ENCODE assay signal across 8 cellular contexts in the genomic region with DNA sequence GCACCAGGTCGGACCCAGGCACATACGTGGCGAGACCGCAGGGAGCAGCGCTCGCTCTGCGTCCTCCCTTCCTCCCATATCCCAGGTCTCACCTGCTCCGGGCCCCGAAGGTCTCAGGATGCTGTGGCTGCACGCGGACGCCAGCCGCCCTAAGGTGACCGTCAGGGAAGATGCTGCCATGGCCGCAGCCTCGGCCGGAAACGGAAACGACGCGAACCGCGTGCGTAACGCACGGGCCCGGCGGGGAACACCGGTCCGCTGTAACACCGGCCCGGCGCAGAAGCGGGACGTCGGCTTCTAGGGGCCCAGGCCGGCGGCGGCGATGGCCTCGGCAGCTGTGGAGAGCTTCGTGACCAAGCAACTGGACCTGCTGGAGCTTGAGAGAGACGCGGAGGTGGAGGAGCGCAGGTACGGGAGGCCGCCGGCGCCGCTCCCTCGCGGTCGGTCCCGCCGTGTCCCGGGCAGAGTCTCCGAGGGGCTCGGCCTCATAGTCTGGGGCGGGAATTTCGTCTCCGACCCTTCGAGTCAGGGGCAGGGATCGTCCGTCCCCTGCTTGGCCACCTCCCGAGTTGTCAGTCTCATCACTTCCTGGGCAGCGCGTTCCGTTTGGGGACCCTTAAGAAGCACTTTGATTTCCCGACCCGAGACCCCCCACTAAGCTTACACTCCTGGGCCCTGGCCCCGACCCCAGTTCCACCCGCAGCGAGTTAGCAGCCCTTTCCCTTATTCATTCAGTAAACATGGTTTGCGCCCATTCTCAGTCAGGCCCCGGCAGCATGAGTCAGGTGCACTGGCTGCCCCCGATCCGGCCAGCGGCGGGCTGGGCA. TPM values are rescaled to one million over a fixed set of nuclear protein-coding genes. Genes with fewer than 3 reads are reported as not detected.
DNase-seq lines count a peak whose midpoint lies in the region; ATAC-seq and TF ChIP-seq lines count a peak whose summit lies in the region.

IGHMBP2 (plus strand) TSS at position 261 of the 827 bp plus-strand sequence; CDS start at position 323, 62 bp downstream.
MRPL21 (minus strand) TSS at position 202 of the 827 bp plus-strand sequence; CDS start at position 180, 22 bp downstream.

- no peaks in the 10 kb centered on the region for H3K27me3 ChIP-seq in suprapubic skin

- ATAC-seq in GM21786 (IDR thresholded peaks at IDR 0.05; ENCODE audit: unreplicated experiment) = peak; percentile 68

- no peaks in the 10 kb centered on the region for H3K9me3 Mint-ChIP-seq in activated naive CD4-positive, alpha-beta T cell treated with anti-CD3 and anti-CD28 coated beads for 36 hours

- no peak for TF ChIP-seq EP300 in suprapubic skin (IDR thresholded peaks at IDR 0.05)

- no peaks in the 10 kb centered on the region for H3K9me3 ChIP-seq in suprapubic skin

- peaks cover 24% of the 10 kb centered on the region for H3K36me3 ChIP-seq in suprapubic skin

- H3K27ac ChIP-seq in suprapubic skin = peak within 1 kb of the TSS; percentile 72

- peaks cover 30% of the 10 kb centered on the region for H3K4me1 ChIP-seq in suprapubic skin

- H3K4me3 Mint-ChIP-seq in activated naive CD4-positive, alpha-beta T cell treated with anti-CD3 and anti-CD28 coated beads for 36 hours = peak within 1 kb of the TSS; percentile 88

- TF ChIP-seq POLR2A in suprapubic skin (IDR thresholded peaks at IDR 0.05) = peak in 1 of 2 donors; percentile 51

- peak within 1 kb of the TSS; percentile 86 for H3K4me3 ChIP-seq in suprapubic skin

- no peak for TF ChIP-seq CTCF in suprapubic skin (IDR thresholded peaks at IDR 0.05)

- CTCF ChIA-PET in activated naive CD4-positive, alpha-beta T cell treated with anti-CD3 and anti-CD28 coated beads for 36 hours (lab: Charles Lee) = interaction anchor here (1.2 kb wide), 1 partner anchor 79 kb away, joined by 3 read pairs; no protein-coding TSS in a partner anchor

- H3K36me3 Mint-ChIP-seq in activated naive CD4-positive, alpha-beta T cell treated with anti-CD3 and anti-CD28 coated beads for 36 hours (ENCODE audit: low read depth) = peaks cover 29% of the 10 kb centered on the region

- peaks cover 41% of the 10 kb centered on the region for H3K4me1 Mint-ChIP-seq in activated naive CD4-positive, alpha-beta T cell treated with anti-CD3 and anti-CD28 coated beads for 36 hours (ENCODE audit: low read depth)

- no peaks in the 10 kb centered on the region for H3K27me3 Mint-ChIP-seq in activated naive CD4-positive, alpha-beta T cell treated with anti-CD3 and anti-CD28 coated beads for 36 hours (ENCODE audit: low read depth)

- intact Hi-C loops in activated naive CD4-positive, alpha-beta T cell treated with anti-CD3 and anti-CD28 coated beads for 36 hours (cut with micrococcal nuclease) = loop anchor here (1.0 to 2.0 kb wide), 2 partner anchors 61 to 144 kb away; partner anchors contain the start of gene TPCN2

- 2% methylated on average over 10 of the region's 79 CpGs for WGBS in suprapubic skin

- peak within 1 kb of the TSS; percentile 85 for H3K27ac Mint-ChIP-seq in activated naive CD4-positive, alpha-beta T cell treated with anti-CD3 and anti-CD28 coated beads for 36 hours

- DNase-seq in Daoy (ENCODE audit: low read depth) = peak; percentile 90
- DNase-seq in LHCN-M2 (ENCODE audit: low read depth) = peak; percentile 71
- peak; percentile 83 for DNase-seq in SK-N-DZ (ENCODE audit: low spot score)
- DNase-seq in activated naive CD4-positive, alpha-beta T cell treated with anti-CD3 and anti-CD28 coated beads for 36 hours = peak; percentile 88
- peak; percentile 74 for DNase-seq in globus pallidus (ENCODE audit: low spot score)
- DNase-seq in occipital lobe (lab: John Stamatoyannopoulos, UW) = peak; percentile 84
- peak; percentile 88 to 92 for DNase-seq in suprapubic skin (ENCODE audit: low spot score in 2 of 2)

RNA-seq across cellular contexts. Expression of gene IGHMBP2, which starts in this region (rescaled TPM):
- 7.6 and 10.3 TPM in 2 replicates for total RNA-seq in Daoy (2014; rRNA removed; shearing (Covaris generic))
- total RNA-seq in LHCN-M2 (2014; rRNA removed) (7.1 and 11.6 TPM in 2 replicates), occipital lobe (8.1 TPM), suprapubic skin (10 to 100 TPM; 22.9 to 55.0 (median 30.3) TPM)
- 5.5 TPM for polyA plus RNA-seq in LHCN-M2 (2012)
- 13.0 TPM in 2 replicates for polyA plus RNA-seq in SK-N-DZ (2014; cell fraction: cytosol; rRNA removed)
- polyA plus RNA-seq in SK-N-DZ (2014; cell fraction: nucleus; rRNA removed) = 44.3 and 47.7 TPM in 2 replicates
- total RNA-seq in activated naive CD4-positive, alpha-beta T cell treated with anti-CD3 and anti-CD28 coated beads for 36 hours = 10 to 100 TPM; 29.4 to 31.1 TPM

RNA-seq across cellular contexts. Expression of gene MRPL21, which starts in this region (rescaled TPM):
- 111 and 163 TPM in 2 replicates for total RNA-seq in Daoy (2014; rRNA removed; shearing (Covaris generic))
- total RNA-seq in LHCN-M2 (2014; rRNA removed) (48.3 and 59.0 TPM in 2 replicates), occipital lobe (43.2 TPM), suprapubic skin (10 to 100 TPM; 28.6 to 43.8 (median 35.0) TPM)
- 80.1 TPM for polyA plus RNA-seq in LHCN-M2 (2012)
- polyA plus RNA-seq in SK-N-DZ (2014; cell fraction: cytosol; rRNA removed) = 223 and 250 TPM in 2 replicates
- 149 and 190 TPM in 2 replicates for polyA plus RNA-seq in SK-N-DZ (2014; cell fraction: nucleus; rRNA removed)
- total RNA-seq in activated naive CD4-positive, alpha-beta T cell treated with anti-CD3 and anti-CD28 coated beads for 36 hours = 10 to 100 TPM; 90.8 to 92.1 TPM

Comparison
In these comparisons a context has a peak if more than half of its experiments do, and no peak if none do; other contexts are left out.
1. Peak in every context shown above with its lines: DNase-seq, ATAC-seq, H3K4me3 ChIP-seq and H3K27ac ChIP-seq.